ENCODE assay signal across 8 cellular contexts in genomic region chr1:247332215-247332900, GRCh38. TPM values are rescaled to one million over a fixed set of nuclear protein-coding genes. Genes with fewer than 3 reads are reported as not detected.
DNase-seq lines count a peak whose midpoint lies in the region; ATAC-seq and TF ChIP-seq lines count a peak whose summit lies in the region.

No MANE protein-coding gene starts in this region.

- no peaks in the 10 kb centered on the region for H3K9me3 ChIP-seq in aorta (ENCODE audit: control insufficient read depth, low read length)

- peaks cover 0 to 2% of the 10 kb centered on the region in 2 donors for H3K36me3 ChIP-seq in aorta (ENCODE audit: control insufficient read depth in 1 of 2, insufficient read depth in 2 of 2, low read length in 1 of 2)

- peak overlapping the region; percentile 91 to 93 for H3K4me3 ChIP-seq in aorta (ENCODE audit: low read length in 2 of 2)

- intact Hi-C loops in Right ventricle myocardium superior (cut with DNase I) = no loop called here
- intact Hi-C loops in posterior vena cava (cut with DNase I) = no loop called here
- intact Hi-C loops in aorta (cut with DNase I) = loop anchor here in 1 of 2 donors (5.0 to 10.0 kb wide), 2 partner anchors 120 to 768 kb away; partner anchors contain the start of genes CNST and TFB2M

- H3K4me3 Mint-ChIP-seq in activated naive CD4-positive, alpha-beta T cell treated with anti-CD3 and anti-CD28 coated beads, Interleukin-2, amount 50 U/mL, for 24 hours = peak overlapping the region; percentile 79

- no peaks in the 10 kb centered on the region for H3K36me3 Mint-ChIP-seq in activated naive CD4-positive, alpha-beta T cell treated with anti-CD3 and anti-CD28 coated beads, Interleukin-2, amount 50 U/mL, for 24 hours

- H3K9me3 Mint-ChIP-seq in activated naive CD4-positive, alpha-beta T cell treated with anti-CD3 and anti-CD28 coated beads, Interleukin-2, amount 50 U/mL, for 24 hours = no peaks in the 10 kb centered on the region

- POLR2A ChIA-PET in RWPE1 (lab: Yijun Ruan, JAX; ENCODE audit: low non-redundant PET) = interaction anchor here (0.5 to 0.9 kb wide), 3 partner anchors 33 to 122 kb away, joined by 3 to 4 read pairs (median 3); no protein-coding TSS in a partner anchor

- peak overlapping the region; percentile 65 for H3K27ac Mint-ChIP-seq in activated naive CD4-positive, alpha-beta T cell treated with anti-CD3 and anti-CD28 coated beads, Interleukin-2, amount 50 U/mL, for 24 hours

- DNase-seq in CD1c-positive myeloid dendritic cell (ENCODE audit: extremely low spot score) = peak; percentile 62
- peak; percentile 56 for DNase-seq in RWPE1 (ENCODE audit: low spot score)
- DNase-seq in Right ventricle myocardium superior = peak; percentile 77
- peak; percentile 89 for DNase-seq in posterior vena cava (ENCODE audit: low spot score)
- DNase-seq in aorta = peak; percentile 76 to 87

- no peaks in the 10 kb centered on the region for H3K27me3 ChIP-seq in aorta (ENCODE audit: control insufficient read depth in 1 of 2, insufficient read depth in 2 of 2, low read length in 1 of 2)

- no peak for TF ChIP-seq CTCF in RWPE1 (conservative IDR thresholded peaks at IDR 0.05; ENCODE audit: low read depth)

- WGBS in aorta, 2 donors = 1% methylated on average over 44 to 53 of the region's 53 CpGs

- peaks cover 15% of the 10 kb centered on the region for H3K4me1 Mint-ChIP-seq in activated naive CD4-positive, alpha-beta T cell treated with anti-CD3 and anti-CD28 coated beads, Interleukin-2, amount 50 U/mL, for 24 hours

- H3K27ac ChIP-seq in RWPE1 = peak overlapping the region; percentile 87
- H3K27ac ChIP-seq in aorta (ENCODE audit: low read depth in 1 of 2, low read length in 2 of 2) = peak overlapping the region in 1 of 2 donors; percentile 59

- peak; percentile 41 for ATAC-seq in GM19035 (IDR thresholded peaks at IDR 0.05; ENCODE audit: unreplicated experiment)
- peak; percentile 44 for ATAC-seq in HG03159 (IDR thresholded peaks at IDR 0.05; ENCODE audit: unreplicated experiment)
- peak; percentile 64 for ATAC-seq in Right ventricle myocardium superior (ENCODE audit: poor library complexity)
- peak; percentile 67 for ATAC-seq in aorta (ENCODE audit: low FRiP score)

- CTCF ChIA-PET in RWPE1 (lab: Yijun Ruan, JAX) = interaction anchor here (0.5 to 1.0 kb wide), 6 partner anchors 8 to 1172 kb away, joined by 3 to 5 read pairs (median 4); no protein-coding TSS in a partner anchor

- peaks cover 2% of the 10 kb centered on the region for H3K27me3 Mint-ChIP-seq in activated naive CD4-positive, alpha-beta T cell treated with anti-CD3 and anti-CD28 coated beads, Interleukin-2, amount 50 U/mL, for 24 hours

- H3K4me1 ChIP-seq in aorta (ENCODE audit: control insufficient read depth in 1 of 2, insufficient read depth in 2 of 2, low read length in 2 of 2) = no peaks in the 10 kb centered on the region

RNA-seq across cellular contexts. Expression of gene ZNF496, which starts 0.7 kb away (rescaled TPM):
- total RNA-seq in Right ventricle myocardium superior (12.2 TPM), posterior vena cava (10 to 100 TPM; 18.8 to 19.3 TPM), aorta (10 to 100 TPM; 23.1 to 29.0 TPM)
- 10 to 100 TPM in 1 of 2 donors, 1 to 10 TPM in 1; 4.1 to 17.9 TPM for polyA plus RNA-seq in aorta
